In the genomic region with DNA sequence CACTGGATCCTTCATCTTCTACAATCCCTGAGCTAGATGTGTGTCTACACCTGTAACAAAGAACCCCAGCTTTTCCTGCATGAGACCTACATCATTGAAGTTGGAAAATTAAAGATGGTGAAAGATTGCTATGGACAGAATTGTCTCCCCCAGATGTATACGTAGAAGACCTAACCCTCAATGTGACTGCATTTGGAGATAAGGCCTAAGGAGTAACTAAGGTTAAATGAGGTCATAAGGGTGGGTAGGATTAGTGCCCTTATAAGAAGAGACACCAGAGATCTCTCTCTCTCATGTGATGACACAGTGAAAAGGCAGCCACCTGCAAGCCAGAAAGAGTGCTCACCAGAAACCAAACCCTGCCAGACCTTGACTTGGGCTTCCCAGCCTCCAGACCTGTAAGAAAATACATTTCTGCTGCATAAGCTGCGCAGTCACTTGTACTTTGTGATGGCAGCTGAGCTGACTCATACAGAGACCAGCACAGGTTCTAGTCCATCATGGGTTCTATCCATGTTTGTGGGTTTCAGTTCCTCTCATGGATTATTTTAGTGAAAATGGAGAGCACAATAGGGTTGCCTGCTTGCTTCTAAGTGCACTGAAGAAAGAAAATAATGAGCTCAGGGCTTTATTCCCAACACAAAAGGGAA, we compare ENCODE assay signal across 15 cellular contexts.
DNase-seq lines count a peak whose midpoint lies in the region; ATAC-seq and TF ChIP-seq lines count a peak whose summit lies in the region.
"Had no signal": no experiment of that assay in that cellular context is flagged by ENCODE, and none has a peak within 500 bp of the region (broad histone marks: within the 10 kb centered on the region; RNA-seq: fewer than 3 reads in every experiment).

No MANE protein-coding gene starts in this region.

- H3K4me1 Mint-ChIP-seq in natural killer cell treated with Interleukin-12 subunit alpha and Interleukin-12 subunit beta and Interleukin-15 and Interleukin-18, amount 100 ng/mL, for 72 hours (ENCODE audit: low read depth in 2 of 2): no peaks in the 10 kb centered on the region
- H3K4me1 Mint-ChIP-seq in mesothelial cell of epicardium: no peaks in the 10 kb centered on the region
- H3K4me1 Mint-ChIP-seq: WTC11 had no signal

- ATAC-seq in GM19328 (IDR thresholded peaks at IDR 0.05; ENCODE audit: unreplicated experiment): peak; percentile 91
- ATAC-seq in HG02763 (IDR thresholded peaks at IDR 0.05; ENCODE audit: unreplicated experiment): peak; percentile 89
- ATAC-seq in HG03460 (IDR thresholded peaks at IDR 0.05; ENCODE audit: unreplicated experiment): peak; percentile 81
- no peak for ATAC-seq in natural killer cell treated with Interleukin-12 subunit alpha and Interleukin-12 subunit beta and Interleukin-15 and Interleukin-18, amount 100 ng/mL, for 72 hours
- ATAC-seq: PC-3, WTC11 had no signal

- DNase-seq in CD1c-positive myeloid dendritic cell (ENCODE audit: extremely low spot score) (peak; percentile 7), NCI-H2227 treated with DMSO at 0.1 percent for 48 hours (lab: John Stamatoyannopoulos, UW) (no peak), caudate nucleus (lab: John Stamatoyannopoulos, UW) (no peak), mesothelial cell of epicardium (ENCODE audit: low spot score in 2 of 2, unreplicated experiment in 2 of 2) (no peak)
- no peak for DNase-seq in natural killer cell treated with Interleukin-12 subunit alpha and Interleukin-12 subunit beta and Interleukin-15 and Interleukin-18, amount 100 ng/mL, for 72 hours (ENCODE audit: low spot score)
- DNase-seq: HCEC 1CT; islet precursor cell; NCI-H1048; PC-3; stimulated activated CD4-positive, alpha-beta T cell treated with anti-CD3 and anti-CD28 coated beads, Interleukin-1b, Interleukin-23, amount 100 ng/mL, for 48 hours had no signal

- no peak overlapping the region for H3K27ac Mint-ChIP-seq in natural killer cell treated with Interleukin-12 subunit alpha and Interleukin-12 subunit beta and Interleukin-15 and Interleukin-18, amount 100 ng/mL, for 72 hours
- no peak overlapping the region for H3K27ac Mint-ChIP-seq in mesothelial cell of epicardium
- H3K27ac Mint-ChIP-seq: WTC11 had no signal

- no peak overlapping the region for H3K27ac ChIP-seq in caudate nucleus (ENCODE audit: low read depth, low read length)
- H3K27ac ChIP-seq: suprapubic skin had no signal

- H3K4me3 Mint-ChIP-seq in natural killer cell treated with Interleukin-12 subunit alpha and Interleukin-12 subunit beta and Interleukin-15 and Interleukin-18, amount 100 ng/mL, for 72 hours: no peak overlapping the region
- H3K4me3 Mint-ChIP-seq in mesothelial cell of epicardium: no peak overlapping the region
- H3K4me3 Mint-ChIP-seq: WTC11 had no signal

- H3K9me3 Mint-ChIP-seq in natural killer cell treated with Interleukin-12 subunit alpha and Interleukin-12 subunit beta and Interleukin-15 and Interleukin-18, amount 100 ng/mL, for 72 hours: peaks cover 4% of the 10 kb centered on the region
- peaks cover 17% of the 10 kb centered on the region for H3K9me3 Mint-ChIP-seq in mesothelial cell of epicardium

- no peak for TF ChIP-seq CTCF in mesothelial cell of epicardium (IDR thresholded peaks at IDR 0.05; ENCODE audit: unreplicated experiment)

- H3K27me3 Mint-ChIP-seq in natural killer cell treated with Interleukin-12 subunit alpha and Interleukin-12 subunit beta and Interleukin-15 and Interleukin-18, amount 100 ng/mL, for 72 hours: peaks cover 0 to 5% of the 10 kb centered on the region in 2 donors
- H3K27me3 Mint-ChIP-seq in mesothelial cell of epicardium (ENCODE audit: low read depth): no peaks in the 10 kb centered on the region

- no peaks in the 10 kb centered on the region for H3K36me3 Mint-ChIP-seq in natural killer cell treated with Interleukin-12 subunit alpha and Interleukin-12 subunit beta and Interleukin-15 and Interleukin-18, amount 100 ng/mL, for 72 hours
- peaks cover 15% of the 10 kb centered on the region for H3K36me3 Mint-ChIP-seq in mesothelial cell of epicardium
- H3K36me3 Mint-ChIP-seq: WTC11 had no signal

Comparison
In these comparisons a context has a peak if more than half of its experiments do, and no peak if none do; other contexts are left out.
1. ATAC-seq: peak in GM19328 (single experiment), HG02763 (single experiment) and HG03460 (single experiment); none in natural killer cell treated with Interleukin-12 subunit alpha and Interleukin-12 subunit beta and Interleukin-15 and Interleukin-18, amount 100 ng/mL, for 72 hours (0 of 2).